Comparison of ENCODE assay signal across 8 cellular contexts in genomic region chr9:133991211-133991921, GRCh38. TPM values are rescaled to one million over a fixed set of nuclear protein-coding genes. Genes with fewer than 3 reads are reported as not detected.
DNase-seq lines count a peak whose midpoint lies in the region; ATAC-seq and TF ChIP-seq lines count a peak whose summit lies in the region.

No MANE protein-coding gene starts in this region.

- H3K27me3 ChIP-seq in GM23338 (ENCODE audit: insufficient read depth) (no peaks in the 10 kb centered on the region), SJSA1 (replicated peaks) (no peaks in the 10 kb centered on the region), parathyroid adenoma (ENCODE audit: control insufficient read depth, insufficient read depth, low read length) (no peaks in the 10 kb centered on the region)

- no peaks in the 10 kb centered on the region for H3K9me2 ChIP-seq in GM23338 (ENCODE audit: insufficient read depth)

- H3K4me2 ChIP-seq in GM23338: peak overlapping the region; percentile 99
- H3K4me2 ChIP-seq in parathyroid adenoma (ENCODE audit: low read length): peak overlapping the region; percentile 73

- H3F3A ChIP-seq in GM23338 (replicated peaks; ENCODE audit: low read depth): 0 out of 2 replicates have a peak, but pooled peaks cover 4% of the 10 kb centered on the region

- DNase-seq in Caki2 (ENCODE audit: low read depth): peak; percentile 39
- DNase-seq in GM23338 (ENCODE audit: low spot score): peak; percentile 51
- DNase-seq in SJSA1 (ENCODE audit: low read depth in 1 of 2, low spot score in 2 of 2): peak in 1 of 2 experiments; percentile 16
- DNase-seq in fibroblast of the aortic adventitia (ENCODE audit: low read depth): no peak
- DNase-seq in SW480 (ENCODE audit: low spot score): no peak
- no peak for DNase-seq in DMS153 treated with DMSO at 0.1 percent for 48 hours (lab: John Stamatoyannopoulos, UW; ENCODE audit: unreplicated experiment)

- peaks cover 14% of the 10 kb centered on the region for H3K27me3 Mint-ChIP-seq in GM23338 (ENCODE audit: insufficient read depth, low read depth, poor library complexity)

- H3K9me3 ChIP-seq in SJSA1 (replicated peaks): 0 out of 2 replicates have a peak, but pooled peaks cover 9% of the 10 kb centered on the region
- no peaks in the 10 kb centered on the region for H3K9me3 ChIP-seq in parathyroid adenoma (ENCODE audit: control insufficient read depth, low read length)

- H3K36me3 ChIP-seq in GM23338 (ENCODE audit: insufficient read depth) (no peaks in the 10 kb centered on the region), SJSA1 (peaks cover 48% of the 10 kb centered on the region), parathyroid adenoma (ENCODE audit: control insufficient read depth, insufficient read depth, low read length) (no peaks in the 10 kb centered on the region)

- H3K27ac Mint-ChIP-seq in GM23338: no peak overlapping the region

- peaks cover 36% of the 10 kb centered on the region for H3K4me1 Mint-ChIP-seq in GM23338

- H3K27ac ChIP-seq in GM23338 (ENCODE audit: low read depth) (no peak overlapping the region), SJSA1 (peak overlapping the region; percentile 49; the same call in 1 of the 2 replicates), parathyroid adenoma (no peak overlapping the region)

- H3K36me3 Mint-ChIP-seq in GM23338 (ENCODE audit: low read depth): no peaks in the 10 kb centered on the region

- peak overlapping the region; percentile 80 for H3K4me3 Mint-ChIP-seq in GM23338

- H3K4me3 ChIP-seq in GM23338 (peak overlapping the region; percentile 79), SJSA1 (peak overlapping the region; percentile 99), fibroblast of the aortic adventitia (ENCODE audit: low read depth, low read length) (peak overlapping the region; percentile 83), parathyroid adenoma (ENCODE audit: low read depth, low read length) (peak overlapping the region; percentile 36)

- no peaks in the 10 kb centered on the region; the same call in none of the 2 replicates for H4K20me1 ChIP-seq in GM23338 (replicated peaks; ENCODE audit: insufficient read depth)

- TF ChIP-seq CTCF in GM23338 (conservative IDR thresholded peaks at IDR 0.05; ENCODE audit: low read depth in 2 of 2) (no peak), fibroblast of the aortic adventitia (IDR thresholded peaks at IDR 0.05; ENCODE audit: insufficient read depth, low read length) (no peak), parathyroid adenoma (IDR thresholded peaks at IDR 0.05) (no peak)

- H2AFZ ChIP-seq in GM23338 (no peak overlapping the region), parathyroid adenoma (peak overlapping the region; percentile 58)

- H3K79me2 ChIP-seq in GM23338 (replicated peaks; ENCODE audit: insufficient read depth): peaks cover 49% of the 10 kb centered on the region
- peaks cover 2% of the 10 kb centered on the region for H3K79me2 ChIP-seq in parathyroid adenoma

- H3K9me3 Mint-ChIP-seq in GM23338: no peaks in the 10 kb centered on the region

- peaks cover 17% of the 10 kb centered on the region; the same call in 1 of the 2 replicates for H3K4me1 ChIP-seq in GM23338 (ENCODE audit: insufficient read depth)
- H3K4me1 ChIP-seq in SJSA1 (replicated peaks): peaks cover 38% of the 10 kb centered on the region
- peaks cover 4% of the 10 kb centered on the region for H3K4me1 ChIP-seq in parathyroid adenoma

- peak; percentile 24 for ATAC-seq in GM23338
- no peak for ATAC-seq in GM18519 (IDR thresholded peaks at IDR 0.05; ENCODE audit: low FRiP score, unreplicated experiment)

- in situ Hi-C loops in Caki2 (cut with HindIII; ENCODE audit: low pct_unique_long_range_greater_than_20kb, low sequenced_read_pairs): no loop called here

- no peak overlapping the region for H3K9ac ChIP-seq in parathyroid adenoma

TF ChIP-seq in GM23338, 12 proteins besides CTCF, POLR2A, EP300 and RAD21:
- TF ChIP-seq EZH2phosphoT487 (IDR thresholded peaks at IDR 0.05; ENCODE audit: unreplicated experiment) (no peak), CREB1 (CRISPR knock-in tag; IDR thresholded peaks at IDR 0.05; ENCODE audit: low read depth) (no peak)

RNA-seq across cellular contexts. Expression of gene VAV2, which starts 0.8 kb away (rescaled TPM):
- 24.3 and 25.1 TPM in 2 replicates for total RNA-seq in Caki2 (2014; rRNA removed; shearing (Covaris generic); ENCODE audit: low replicate concordance)
- 24.3 and 28.9 TPM in 2 replicates for total RNA-seq in GM23338 (2014; rRNA removed; shearing (Covaris generic))
- polyA plus RNA-seq in GM23338 (2016; fragmentation: Nextera tagmentation; extraction: Ambion mirVana): 7.2 and 8.1 TPM in 2 replicates
- total RNA-seq in SJSA1 (2014; rRNA removed; shearing (Covaris generic)): 12.2 and 25.0 TPM in 2 replicates
- total RNA-seq in fibroblast of the aortic adventitia (ENCODE audit: low replicate concordance): 3.5 and 10.9 TPM in 2 replicates

RNA-seq across cellular contexts. Expression of gene BRD3OS, which starts 33.9 kb away (rescaled TPM):
- total RNA-seq in Caki2 (2014; rRNA removed; shearing (Covaris generic); ENCODE audit: low replicate concordance): 27.1 and 30.5 TPM in 2 replicates
- total RNA-seq in GM23338 (2014; rRNA removed; shearing (Covaris generic)): 12.8 and 16.0 TPM in 2 replicates
- polyA plus RNA-seq in GM23338 (2016; fragmentation: Nextera tagmentation; extraction: Ambion mirVana): 9.2 and 10.9 TPM in 2 replicates
- 4.0 and 9.2 TPM in 2 replicates for total RNA-seq in SJSA1 (2014; rRNA removed; shearing (Covaris generic))
- 11.5 and 26.2 TPM in 2 replicates for total RNA-seq in fibroblast of the aortic adventitia (ENCODE audit: low replicate concordance)

Comparison
In these comparisons a context has a peak if more than half of its experiments do, and no peak if none do; other contexts are left out.
1. DNase-seq: peak in Caki2 (single experiment) and GM23338 (single experiment); none in fibroblast of the aortic adventitia (single experiment), SW480 (single experiment) and DMS153 treated with DMSO at 0.1 percent for 48 hours (single experiment).
2. H3K4me3 ChIP-seq: peak in every context shown above with its lines; median percentile 99 in SJSA1; 83 in fibroblast of the aortic adventitia; 79 in GM23338; 36 in parathyroid adenoma.